Comparison of ENCODE assay signal across 13 cellular contexts in genomic region chr20:1841554-1842140, GRCh38. TPM values are rescaled to one million over a fixed set of nuclear protein-coding genes. Genes with fewer than 3 reads are reported as not detected.
DNase-seq lines count a peak whose midpoint lies in the region; ATAC-seq and TF ChIP-seq lines count a peak whose summit lies in the region.
"Had no signal": no experiment of that assay in that cellular context is flagged by ENCODE, and none has a peak within 500 bp of the region (broad histone marks: within the 10 kb centered on the region; RNA-seq: fewer than 3 reads in every experiment).

No MANE protein-coding gene starts in this region.

- in situ Hi-C loops in G401 (cut with HindIII; ENCODE audit: low sequenced_read_pairs), result no loop called here

- H3K27me3 ChIP-seq in RWPE2 (ENCODE audit: insufficient read depth, poor library complexity, severe bottlenecking) (no peaks in the 10 kb centered on the region), gastroesophageal sphincter (peaks cover 8% of the 10 kb centered on the region)

- H3K27me3 Mint-ChIP-seq in activated T-helper 1 cell treated with anti-CD3 and anti-CD28 coated beads, Interleukin-12 subunit alpha, Interleukin-12 subunit beta, Interleukin-2, Interleukin-4 antibody, amounts not matched to agents 30 ng/mL and 10 ng/mL and 1 ng/mL, durations not matched to agents 14 hours and 24 hours and 36 hours (ENCODE audit: insufficient read depth), result no peaks in the 10 kb centered on the region

- H3K9me3 Mint-ChIP-seq in activated T-helper 1 cell treated with anti-CD3 and anti-CD28 coated beads, Interleukin-12 subunit alpha, Interleukin-12 subunit beta, Interleukin-2, Interleukin-4 antibody, amounts not matched to agents 30 ng/mL and 10 ng/mL and 1 ng/mL, durations not matched to agents 14 hours and 24 hours and 36 hours, result peaks cover 1% of the 10 kb centered on the region

- H3K9me3 ChIP-seq in RWPE2 (ENCODE audit: severe bottlenecking), result no peaks in the 10 kb centered on the region
- no peaks in the 10 kb centered on the region for H3K9me3 ChIP-seq in gastroesophageal sphincter

- H3K27ac ChIP-seq in RWPE2 (ENCODE audit: poor library complexity, severe bottlenecking) (peak overlapping the region; percentile 18), gastroesophageal sphincter (peak overlapping the region in 3 of 4 donors; percentile 61 to 73 (median 71))

- peaks cover 11% of the 10 kb centered on the region for H3K4me1 Mint-ChIP-seq in activated T-helper 1 cell treated with anti-CD3 and anti-CD28 coated beads, Interleukin-12 subunit alpha, Interleukin-12 subunit beta, Interleukin-2, Interleukin-4 antibody, amounts not matched to agents 30 ng/mL and 10 ng/mL and 1 ng/mL, durations not matched to agents 14 hours and 24 hours and 36 hours (ENCODE audit: low read depth)

- intact Hi-C loops in activated T-helper 1 cell treated with anti-CD3 and anti-CD28 coated beads, Interleukin-12 subunit alpha, Interleukin-12 subunit beta, Interleukin-2, Interleukin-4 antibody, amounts not matched to agents 30 ng/mL and 10 ng/mL and 1 ng/mL, durations not matched to agents 14 hours and 24 hours and 36 hours (cut with micrococcal nuclease), result no loop called here

- peaks cover under 1% of the 10 kb centered on the region for H3K36me3 Mint-ChIP-seq in activated T-helper 1 cell treated with anti-CD3 and anti-CD28 coated beads, Interleukin-12 subunit alpha, Interleukin-12 subunit beta, Interleukin-2, Interleukin-4 antibody, amounts not matched to agents 30 ng/mL and 10 ng/mL and 1 ng/mL, durations not matched to agents 14 hours and 24 hours and 36 hours (ENCODE audit: low read depth)

- no peak for TF ChIP-seq EP300 in gastroesophageal sphincter (IDR thresholded peaks at IDR 0.05)

- no peak for TF ChIP-seq POLR2A in gastroesophageal sphincter (IDR thresholded peaks at IDR 0.05)

- no peak overlapping the region for H3K4me3 Mint-ChIP-seq in activated T-helper 1 cell treated with anti-CD3 and anti-CD28 coated beads, Interleukin-12 subunit alpha, Interleukin-12 subunit beta, Interleukin-2, Interleukin-4 antibody, amounts not matched to agents 30 ng/mL and 10 ng/mL and 1 ng/mL, durations not matched to agents 14 hours and 24 hours and 36 hours
- H3K4me3 Mint-ChIP-seq: T-helper 1 cell treated with Interleukin-12 subunit alpha and Interleukin-12 subunit beta and Interleukin-4 antibody, amounts not matched to agents 30 μg/mL and 1 μg/mL, for 36 hours had no signal

- H3K4me1 ChIP-seq in RWPE2 (ENCODE audit: insufficient read depth, poor library complexity, severe bottlenecking), result peaks cover 16% of the 10 kb centered on the region
- H3K4me1 ChIP-seq in gastroesophageal sphincter, result peaks cover 0 to 38% (median 12%) of the 10 kb centered on the region in 3 donors

- H3K27ac Mint-ChIP-seq in activated T-helper 1 cell treated with anti-CD3 and anti-CD28 coated beads, Interleukin-12 subunit alpha, Interleukin-12 subunit beta, Interleukin-2, Interleukin-4 antibody, amounts not matched to agents 30 ng/mL and 10 ng/mL and 1 ng/mL, durations not matched to agents 14 hours and 24 hours and 36 hours, result no peak overlapping the region
- H3K27ac Mint-ChIP-seq: T-helper 1 cell treated with Interleukin-12 subunit alpha and Interleukin-12 subunit beta and Interleukin-4 antibody, amounts not matched to agents 30 μg/mL and 1 μg/mL, for 36 hours had no signal

- 50 to 62% methylated on average over 2 to 3 of the region's 6 CpGs for WGBS in gastroesophageal sphincter (ENCODE audit: low coverage in 1 of 2), 2 donors

- no peaks in the 10 kb centered on the region for H3K36me3 ChIP-seq in RWPE2 (ENCODE audit: low read depth)
- no peaks in the 10 kb centered on the region for H3K36me3 ChIP-seq in gastroesophageal sphincter

- ATAC-seq in RWPE2 (ENCODE audit: low read depth) (peak; percentile 55), gastroesophageal sphincter (peak; percentile 39), HG03196 (IDR thresholded peaks at IDR 0.05; ENCODE audit: unreplicated experiment) (no peak)

- H3K4me3 ChIP-seq in RWPE2 (ENCODE audit: severe bottlenecking), result no peak overlapping the region
- H3K4me3 ChIP-seq in gastroesophageal sphincter, result no peak overlapping the region

- TF ChIP-seq CTCF in RWPE2 (IDR thresholded peaks at IDR 0.05; ENCODE audit: poor library complexity, severe bottlenecking), result no peak
- TF ChIP-seq CTCF in gastroesophageal sphincter (IDR thresholded peaks at IDR 0.05), result no peak

- DNase-seq in G401 (ENCODE audit: low spot score), result peak; percentile 53
- DNase-seq in RWPE2 (ENCODE audit: low spot score), result no peak
- DNase-seq in putamen (ENCODE audit: low spot score), result peak; percentile 45
- DNase-seq in activated T-helper 1 cell treated with anti-CD3 and anti-CD28 coated beads, Interleukin-12 subunit alpha, Interleukin-12 subunit beta, Interleukin-2, Interleukin-4 antibody, amounts not matched to agents 30 ng/mL and 10 ng/mL and 1 ng/mL, durations not matched to agents 14 hours and 24 hours and 36 hours (ENCODE audit: low spot score), result no peak
- DNase-seq in stimulated activated CD4-positive, alpha-beta T cell treated with anti-CD3 and anti-CD28 coated beads, Interleukin-2, amount 100 ng/mL, for 48 hours, result no peak
- no peak for DNase-seq in stimulated activated CD4-positive, alpha-beta T cell treated with anti-CD3 and anti-CD28 coated beads, Interleukin-4, amount 100 ng/mL, for 1 hour
- DNase-seq: erythroblast, kidney glomerular epithelial cell, NCI-H774, retina had no signal

RNA-seq across cellular contexts. Expression of gene SIRPA, which starts 53.6 kb away (rescaled TPM):
- 14.7 and 16.7 TPM in 2 replicates for total RNA-seq in G401 (2014; rRNA removed; shearing (Covaris generic))
- 10 to 100 TPM; 11.7 to 31.7 (median 27.4) TPM for total RNA-seq in gastroesophageal sphincter
- not detected in 2 replicates for total RNA-seq in activated T-helper 1 cell treated with anti-CD3 and anti-CD28 coated beads, Interleukin-12 subunit alpha, Interleukin-12 subunit beta, Interleukin-2, Interleukin-4 antibody, amounts not matched to agents 30 ng/mL and 10 ng/mL and 1 ng/mL, durations not matched to agents 14 hours and 24 hours and 36 hours

Comparison
In these comparisons a context has a peak if more than half of its experiments do, and no peak if none do; other contexts are left out.
1. DNase-seq: peak in G401 (single experiment) and putamen (single experiment); none in RWPE2 (single experiment), activated T-helper 1 cell treated with anti-CD3 and anti-CD28 coated beads, Interleukin-12 subunit alpha, Interleukin-12 subunit beta, Interleukin-2, Interleukin-4 antibody, amounts not matched to agents 30 ng/mL and 10 ng/mL and 1 ng/mL, durations not matched to agents 14 hours and 24 hours and 36 hours (single experiment), stimulated activated CD4-positive, alpha-beta T cell treated with anti-CD3 and anti-CD28 coated beads, Interleukin-2, amount 100 ng/mL, for 48 hours (0 of 2) and stimulated activated CD4-positive, alpha-beta T cell treated with anti-CD3 and anti-CD28 coated beads, Interleukin-4, amount 100 ng/mL, for 1 hour (single experiment).
2. RNA of gene SIRPA, which starts 53.6 kb away (total RNA-seq): 11.7 to 31.7 TPM in gastroesophageal sphincter and 14.7 to 16.7 TPM in G401; not detected in activated T-helper 1 cell treated with anti-CD3 and anti-CD28 coated beads, Interleukin-12 subunit alpha, Interleukin-12 subunit beta, Interleukin-2, Interleukin-4 antibody, amounts not matched to agents 30 ng/mL and 10 ng/mL and 1 ng/mL, durations not matched to agents 14 hours and 24 hours and 36 hours; every median in the first group is over 10 times any median in the second.